ENCODE assay signal across 28 cellular contexts in the genomic region with DNA sequence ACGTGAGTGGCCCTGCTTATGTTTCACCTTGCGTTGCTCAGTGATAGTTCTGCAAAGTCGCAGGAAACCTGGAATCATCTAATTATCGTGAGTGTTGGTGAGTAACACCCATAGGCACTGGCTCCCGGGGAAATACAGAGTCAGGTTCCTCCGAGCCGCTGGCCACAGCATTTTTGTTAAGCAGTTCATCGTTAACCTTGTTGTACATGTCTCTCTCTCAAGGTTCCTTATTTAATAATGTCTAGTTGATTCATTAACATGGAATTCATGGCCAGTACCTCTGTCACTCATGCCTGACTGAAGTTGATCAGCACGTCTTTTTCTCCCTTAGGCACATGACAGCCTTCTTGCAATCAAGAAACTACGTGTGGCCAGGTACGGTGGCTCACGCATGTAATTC. TPM values are rescaled to one million over a fixed set of nuclear protein-coding genes. Genes with fewer than 3 reads are reported as not detected.
DNase-seq lines count a peak whose midpoint lies in the region; ATAC-seq, FAIRE-seq and TF ChIP-seq lines count a peak whose summit lies in the region.
"Had no signal": no experiment of that assay in that cellular context is flagged by ENCODE, and none has a peak within 500 bp of the region (broad histone marks: within the 10 kb centered on the region; RNA-seq: fewer than 3 reads in every experiment).

No MANE protein-coding gene starts in this region.

- H3K4me3 Mint-ChIP-seq in CD4-positive, CD25-positive, alpha-beta regulatory T cell = peak overlapping the region in 3 of 4 donors; percentile 38 to 89 (median 71)
- H3K4me3 Mint-ChIP-seq in endothelial cell (ENCODE audit: unreplicated experiment) = peak overlapping the region; percentile 65
- peak overlapping the region; percentile 89 for H3K4me3 Mint-ChIP-seq in neural crest cell

- no peak for ATAC-seq in CD4-positive, CD25-positive, alpha-beta regulatory T cell (ENCODE audit: low read depth in 2 of 2)
- ATAC-seq in HG02623 (IDR thresholded peaks at IDR 0.05; ENCODE audit: unreplicated experiment) = no peak
- ATAC-seq in GM19452 (IDR thresholded peaks at IDR 0.05; ENCODE audit: unreplicated experiment) = no peak
- ATAC-seq: GM12878, HCT116, HepG2, K562 had no signal

- peaks cover 3 to 27% (median 12%) of the 10 kb centered on the region in 4 donors for H3K4me1 Mint-ChIP-seq in CD4-positive, CD25-positive, alpha-beta regulatory T cell
- H3K4me1 Mint-ChIP-seq in endothelial cell (ENCODE audit: unreplicated experiment) (peaks cover 14% of the 10 kb centered on the region), neural crest cell (peaks cover 18% of the 10 kb centered on the region)

- H3K9me3 ChIP-seq in CD4-positive, CD25-positive, alpha-beta regulatory T cell (ENCODE audit: control insufficient read depth in 2 of 2, low read length in 2 of 2) = no peaks in the 10 kb centered on the region
- H3K9me3 ChIP-seq: BE2C, Caco-2, SK-N-SH had no signal

- H3K27me3 ChIP-seq in CD4-positive, CD25-positive, alpha-beta regulatory T cell (ENCODE audit: control insufficient read depth, insufficient read depth, low read length) = no peaks in the 10 kb centered on the region
- H3K27me3 ChIP-seq: BE2C had no signal

- H3K4me1 ChIP-seq in CD4-positive, CD25-positive, alpha-beta regulatory T cell (ENCODE audit: control insufficient read depth, insufficient read depth, low read length, poor library complexity, severe bottlenecking) = peaks cover 21% of the 10 kb centered on the region
- H3K4me1 ChIP-seq: BE2C had no signal

- no peaks in the 10 kb centered on the region for H3K27me3 Mint-ChIP-seq in CD4-positive, CD25-positive, alpha-beta regulatory T cell
- H3K27me3 Mint-ChIP-seq in endothelial cell (ENCODE audit: unreplicated experiment) (peaks cover 6% of the 10 kb centered on the region), neural crest cell (ENCODE audit: low read depth) (no peaks in the 10 kb centered on the region)
- H3K27me3 Mint-ChIP-seq: CD4-positive, alpha-beta memory T cell had no signal

- TF ChIP-seq CTCF in endothelial cell (IDR thresholded peaks at IDR 0.05; ENCODE audit: unreplicated experiment) = no peak
- TF ChIP-seq CTCF in neural crest cell (conservative IDR thresholded peaks at IDR 0.05) = no peak

- peak; percentile 36 for FAIRE-seq in HTR-8/SVneo (lab: Jason Lieb, UNC)
- FAIRE-seq: GM12878, HepG2, K562 had no signal

- H3K36me3 Mint-ChIP-seq in CD4-positive, CD25-positive, alpha-beta regulatory T cell = peaks cover 7% of the 10 kb centered on the region
- H3K36me3 Mint-ChIP-seq in endothelial cell (ENCODE audit: low read depth, unreplicated experiment) (peaks cover 30% of the 10 kb centered on the region), neural crest cell (ENCODE audit: low read depth) (no peaks in the 10 kb centered on the region)

- no peak for DNase-seq in CD4-positive, CD25-positive, alpha-beta regulatory T cell
- DNase-seq in HTR-8/SVneo (ENCODE audit: insufficient read length, low spot score) (no peak), endothelial cell (ENCODE audit: low spot score) (no peak), neural crest cell (ENCODE audit: low read depth, low spot score) (no peak), NCI-H82 treated with DMSO at 0.1 percent for 48 hours (lab: John Stamatoyannopoulos, UW; ENCODE audit: unreplicated experiment) (no peak), UCSD-AML1 (lab: John Stamatoyannopoulos, UW; ENCODE audit: unreplicated experiment) (no peak)
- DNase-seq: BE2C; Caco-2; CD4-positive, alpha-beta memory T cell; DMS 273 treated with DMSO at 0.1 percent for 48 hours; DMS79 treated with DMSO at 0.1 percent for 48 hours; GOT3; MM.1S; NCI-H1048; NCI-H1417 treated with DMSO at 0.1 percent for 48 hours; NCI-H187 treated with DMSO at 0.1 percent for 48 hours; NCI-H2107; NCI-H446 treated with DMSO at 0.1 percent for 48 hours; RPMI8226; SIG-M5; SK-N-SH had no signal

- no peak overlapping the region for H3K27ac ChIP-seq in CD4-positive, CD25-positive, alpha-beta regulatory T cell (ENCODE audit: insufficient read depth, low read length, poor library complexity, severe bottlenecking)
- H3K27ac ChIP-seq: PC-9 had no signal

- peak overlapping the region in 1 of 3 donors; percentile 31 for H3K27ac Mint-ChIP-seq in CD4-positive, CD25-positive, alpha-beta regulatory T cell
- H3K27ac Mint-ChIP-seq in endothelial cell (ENCODE audit: unreplicated experiment) (no peak overlapping the region), neural crest cell (ENCODE audit: unreplicated experiment) (peak overlapping the region; percentile 6)

- peaks cover 0 to 2% (median 0%) of the 10 kb centered on the region in 7 donors for H3K9me3 Mint-ChIP-seq in CD4-positive, CD25-positive, alpha-beta regulatory T cell
- H3K9me3 Mint-ChIP-seq in endothelial cell (ENCODE audit: unreplicated experiment) = no peaks in the 10 kb centered on the region
- H3K9me3 Mint-ChIP-seq in neural crest cell = no peaks in the 10 kb centered on the region

- H3K4me3 ChIP-seq in CD4-positive, CD25-positive, alpha-beta regulatory T cell (ENCODE audit: low read depth, low read length) = no peak overlapping the region
- H3K4me3 ChIP-seq: GM12878, K562, PC-9 had no signal

- H3K36me3 ChIP-seq in CD4-positive, CD25-positive, alpha-beta regulatory T cell (ENCODE audit: control insufficient read depth, insufficient read depth, low read length) = no peaks in the 10 kb centered on the region
- H3K36me3 ChIP-seq: BE2C had no signal

RNA-seq across cellular contexts. Expression of gene ZFAND2A, which starts 3.1 kb away (rescaled TPM):
- total RNA-seq in CD4-positive, CD25-positive, alpha-beta regulatory T cell = 95.9 TPM
- polyA plus RNA-seq in CD4-positive, CD25-positive, alpha-beta regulatory T cell = 10 to 100 TPM; 37.2 to 63.2 (median 57.4) TPM
- 36.0 TPM for total RNA-seq in endothelial cell (ENCODE audit: unreplicated experiment)
- 13.6 and 14.5 TPM in 2 replicates for total RNA-seq in neural crest cell
